8 cellular contexts compared by ENCODE assay signal in the genomic region with DNA sequence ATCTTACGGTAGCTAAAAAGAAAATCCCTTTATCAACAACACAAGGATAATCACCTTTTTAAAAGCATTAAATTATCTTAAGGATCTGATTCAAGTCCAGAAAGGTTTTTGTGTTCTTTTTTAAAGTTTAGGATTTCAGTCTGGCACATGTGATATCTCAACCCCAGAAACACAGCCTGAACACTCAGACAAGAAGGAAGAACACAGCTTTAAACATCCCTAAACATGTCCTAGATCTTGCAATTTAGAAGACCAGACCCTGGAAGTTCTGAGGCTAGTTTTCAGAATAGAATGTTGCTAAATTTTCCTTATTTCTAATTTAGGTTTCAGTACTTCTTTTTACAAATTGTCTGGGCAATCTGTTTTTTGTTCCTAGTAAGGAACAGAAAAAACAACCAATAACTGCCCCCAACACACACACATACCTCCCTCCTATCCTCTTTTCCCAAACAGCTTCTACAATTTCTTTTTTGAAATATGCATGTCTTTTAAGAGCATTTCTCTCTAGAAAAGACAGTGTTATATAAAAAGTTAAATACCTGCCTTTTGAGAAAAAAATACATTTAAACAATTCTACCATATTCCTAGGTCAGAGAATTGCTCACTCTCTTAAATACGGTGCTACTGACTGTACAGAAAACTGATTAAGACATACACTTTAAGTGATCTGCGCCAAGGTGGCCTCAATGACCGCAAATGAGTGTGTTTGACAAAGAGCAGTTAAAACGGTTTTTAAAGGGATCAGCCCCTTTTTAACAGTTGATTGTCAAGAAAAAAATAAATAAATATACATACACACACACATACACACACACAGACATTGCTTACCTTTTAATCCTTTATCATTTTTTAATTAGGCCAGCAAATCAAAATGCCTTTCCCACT. TPM values are rescaled to one million over a fixed set of nuclear protein-coding genes. Genes with fewer than 3 reads are reported as not detected.
A peak's percentile ranks its signal among the peaks of the same experiment; 100 is the strongest.
DNase-seq lines count a peak whose midpoint lies in the region; ATAC-seq and FAIRE-seq lines count a peak whose summit lies in the region.

No MANE protein-coding gene starts in this region.

- POLR2A ChIA-PET in activated CD4-positive, alpha-beta T cell treated with anti-CD3 and anti-CD28 coated beads, Interleukin-2, amount 10 ng/mL, durations not matched to agents 7 days and 5 days (lab: Charles Lee), result no interaction called here

- H3K4me3 ChIP-seq in iPS-15b (ENCODE audit: low read depth, low read length), result peak overlapping the region; percentile 77

- H3K27ac Mint-ChIP-seq in activated CD4-positive, alpha-beta T cell treated with anti-CD3 and anti-CD28 coated beads, Interleukin-2, amount 10 ng/mL, durations not matched to agents 7 days and 5 days, result no peak overlapping the region

- peak; percentile 13 for FAIRE-seq in TTC549 (lab: Jason Lieb, UNC)

- no peaks in the 10 kb centered on the region for H3K9me3 Mint-ChIP-seq in activated CD4-positive, alpha-beta T cell treated with anti-CD3 and anti-CD28 coated beads, Interleukin-2, amount 10 ng/mL, durations not matched to agents 7 days and 5 days

- peaks cover 20% of the 10 kb centered on the region for H3K4me1 Mint-ChIP-seq in activated CD4-positive, alpha-beta T cell treated with anti-CD3 and anti-CD28 coated beads, Interleukin-2, amount 10 ng/mL, durations not matched to agents 7 days and 5 days

- H3K36me3 ChIP-seq in iPS-15b (ENCODE audit: control insufficient read depth, insufficient read depth, low read length), result no peaks in the 10 kb centered on the region

- peak; percentile 32 for DNase-seq in NCI-H146 (lab: John Stamatoyannopoulos, UW)
- DNase-seq in NCI-H146 treated with DMSO at 0.1 percent for 48 hours (lab: John Stamatoyannopoulos, UW; ENCODE audit: unreplicated experiment), result no peak
- DNase-seq in superior temporal gyrus (ENCODE audit: extremely low spot score), result peak; percentile 83
- DNase-seq in activated CD4-positive, alpha-beta T cell treated with anti-CD3 and anti-CD28 coated beads, Interleukin-2, amount 10 ng/mL, durations not matched to agents 7 days and 5 days, result no peak

- CTCF ChIA-PET in activated CD4-positive, alpha-beta T cell treated with anti-CD3 and anti-CD28 coated beads, Interleukin-2, amount 10 ng/mL, durations not matched to agents 7 days and 5 days (lab: Charles Lee), result no interaction called here

- no peaks in the 10 kb centered on the region for H3K36me3 Mint-ChIP-seq in activated CD4-positive, alpha-beta T cell treated with anti-CD3 and anti-CD28 coated beads, Interleukin-2, amount 10 ng/mL, durations not matched to agents 7 days and 5 days (ENCODE audit: low read depth)

- no peak overlapping the region for H3K4me3 Mint-ChIP-seq in activated CD4-positive, alpha-beta T cell treated with anti-CD3 and anti-CD28 coated beads, Interleukin-2, amount 10 ng/mL, durations not matched to agents 7 days and 5 days

- peak overlapping the region; percentile 67 for H3K9ac ChIP-seq in iPS-15b (ENCODE audit: low read depth, low read length)

- no peaks in the 10 kb centered on the region for H3K9me3 ChIP-seq in iPS-15b (ENCODE audit: control insufficient read depth, insufficient read depth, low read length)

- H3K27me3 Mint-ChIP-seq in activated CD4-positive, alpha-beta T cell treated with anti-CD3 and anti-CD28 coated beads, Interleukin-2, amount 10 ng/mL, durations not matched to agents 7 days and 5 days, result peaks cover 18% of the 10 kb centered on the region

- peaks cover 34% of the 10 kb centered on the region for H3K4me1 ChIP-seq in iPS-15b (ENCODE audit: control insufficient read depth, insufficient read depth, low read length)

- ATAC-seq in HG02970 (IDR thresholded peaks at IDR 0.05; ENCODE audit: low FRiP score, unreplicated experiment) (no peak), HG02642 (IDR thresholded peaks at IDR 0.05; ENCODE audit: poor library complexity, unreplicated experiment) (no peak)

- H3K27me3 ChIP-seq in iPS-15b (ENCODE audit: control insufficient read depth, insufficient read depth, low read length), result no peaks in the 10 kb centered on the region

RNA-seq across cellular contexts. Expression of gene ZNF608, which starts 0.8 kb away (rescaled TPM):
- not detected for total RNA-seq in activated CD4-positive, alpha-beta T cell treated with anti-CD3 and anti-CD28 coated beads, Interleukin-2, amount 10 ng/mL, durations not matched to agents 7 days and 5 days

Comparison
In these comparisons a context has a peak if more than half of its experiments do, and no peak if none do; other contexts are left out.
1. DNase-seq: peak in NCI-H146 (single experiment) and superior temporal gyrus (single experiment); none in NCI-H146 treated with DMSO at 0.1 percent for 48 hours (single experiment) and activated CD4-positive, alpha-beta T cell treated with anti-CD3 and anti-CD28 coated beads, Interleukin-2, amount 10 ng/mL, durations not matched to agents 7 days and 5 days (single experiment).